Comparison of ENCODE assay signal across 1 cellular context in genomic region chr3:129160891-129161859, GRCh38.
A peak's percentile ranks its signal among the peaks of the same experiment; 100 is the strongest.
TF ChIP-seq lines count a peak whose summit lies in the region.

Gene ISY1, minus strand, starts transcription at chr3:129161063. Its CDS starts 88 bp downstream, at chr3:129160975.

TF ChIP-seq in HepG2, 621 proteins besides CTCF, POLR2A, EP300 and RAD21 (continued from another document and continues in another):
- TF ChIP-seq ZNF264 (CRISPR knock-in tag; IDR thresholded peaks at IDR 0.05) (peak; percentile 49; the same call in 1 of the 2 replicates), GFI1 (CRISPR knock-in tag; IDR thresholded peaks at IDR 0.05; ENCODE audit: borderline replicate concordance) (no peak; the same call in 1 of the 2 replicates), TFDP1 (CRISPR knock-in tag; IDR thresholded peaks at IDR 0.05; ENCODE audit: borderline replicate concordance) (peak; percentile 60; the same call in 1 of the 2 replicates), PHF20 (CRISPR knock-in tag; IDR thresholded peaks at IDR 0.05) (peak; percentile 99), THAP8 (CRISPR knock-in tag; IDR thresholded peaks at IDR 0.05; ENCODE audit: borderline replicate concordance) (no peak), THAP11 (CRISPR knock-in tag; IDR thresholded peaks at IDR 0.05) (peak; percentile 94), NFE2L1 (CRISPR knock-in tag; IDR thresholded peaks at IDR 0.05; ENCODE audit: borderline replicate concordance) (no peak), HES4 (CRISPR knock-in tag; IDR thresholded peaks at IDR 0.05; ENCODE audit: borderline replicate concordance) (no peak), ZFAT (CRISPR knock-in tag; conservative IDR thresholded peaks at IDR 0.05) (no peak), IKZF4 (CRISPR knock-in tag; IDR thresholded peaks at IDR 0.05; ENCODE audit: borderline replicate concordance, low read depth, not compliant biosample characterization) (no peak), ZNF839 (CRISPR knock-in tag; IDR thresholded peaks at IDR 0.05; ENCODE audit: borderline replicate concordance) (peak; percentile 37; the same call in 1 of the 2 replicates), RORA (CRISPR knock-in tag; IDR thresholded peaks at IDR 0.05) (peak; percentile 77; the same call in 1 of the 2 replicates), GLMP (CRISPR knock-in tag; IDR thresholded peaks at IDR 0.05; ENCODE audit: borderline replicate concordance) (peak; percentile 25; the same call in 1 of the 2 replicates), KDM4B (CRISPR knock-in tag; IDR thresholded peaks at IDR 0.05) (no peak), ARHGAP35 (CRISPR knock-in tag; IDR thresholded peaks at IDR 0.05; ENCODE audit: borderline replicate concordance) (no peak), ZNF674 (CRISPR knock-in tag; IDR thresholded peaks at IDR 0.05; ENCODE audit: low read depth) (no peak), ZNF607 (CRISPR knock-in tag; IDR thresholded peaks at IDR 0.05; ENCODE audit: borderline replicate concordance) (no peak; the same call in 1 of the 2 replicates), SRF (IDR thresholded peaks at IDR 0.05; ENCODE audit: low read depth, low read length) (peak; percentile 61; the same call in 1 of the 2 replicates), ZNF879 (CRISPR knock-in tag; IDR thresholded peaks at IDR 0.05) (no peak), SNRNP70 (IDR thresholded peaks at IDR 0.05; ENCODE audit: low read depth, low read length) (no peak), ZNF136 (CRISPR knock-in tag; IDR thresholded peaks at IDR 0.05; ENCODE audit: low read depth) (no peak), NR2C2 (CRISPR knock-in tag; IDR thresholded peaks at IDR 0.05; ENCODE audit: borderline replicate concordance) (peak; percentile 99), MEIS2 (CRISPR knock-in tag; IDR thresholded peaks at IDR 0.05) (no peak; the same call in none of the 2 replicates), ZNF572 (CRISPR knock-in tag; IDR thresholded peaks at IDR 0.05) (no peak), PLSCR1 (CRISPR knock-in tag; IDR thresholded peaks at IDR 0.05; ENCODE audit: borderline replicate concordance) (0 out of 2 replicates have a peak, but pooled peaks have one; percentile 54), STAG1 (CRISPR knock-in tag; IDR thresholded peaks at IDR 0.05) (peak; percentile 53), HNRNPL (IDR thresholded peaks at IDR 0.05; ENCODE audit: low read depth, low read length) (0 out of 2 replicates have a peak, but pooled peaks have one; percentile 36), ZXDC (CRISPR knock-in tag; IDR thresholded peaks at IDR 0.05) (0 out of 2 replicates have a peak, but pooled peaks have one; percentile 50), NONO (IDR thresholded peaks at IDR 0.05) (no peak), NONO (CRISPR knock-in tag; conservative IDR thresholded peaks at IDR 0.05) (peak; percentile 71; the same call in 1 of the 2 replicates)
- TF ChIP-seq, protein P1, sequence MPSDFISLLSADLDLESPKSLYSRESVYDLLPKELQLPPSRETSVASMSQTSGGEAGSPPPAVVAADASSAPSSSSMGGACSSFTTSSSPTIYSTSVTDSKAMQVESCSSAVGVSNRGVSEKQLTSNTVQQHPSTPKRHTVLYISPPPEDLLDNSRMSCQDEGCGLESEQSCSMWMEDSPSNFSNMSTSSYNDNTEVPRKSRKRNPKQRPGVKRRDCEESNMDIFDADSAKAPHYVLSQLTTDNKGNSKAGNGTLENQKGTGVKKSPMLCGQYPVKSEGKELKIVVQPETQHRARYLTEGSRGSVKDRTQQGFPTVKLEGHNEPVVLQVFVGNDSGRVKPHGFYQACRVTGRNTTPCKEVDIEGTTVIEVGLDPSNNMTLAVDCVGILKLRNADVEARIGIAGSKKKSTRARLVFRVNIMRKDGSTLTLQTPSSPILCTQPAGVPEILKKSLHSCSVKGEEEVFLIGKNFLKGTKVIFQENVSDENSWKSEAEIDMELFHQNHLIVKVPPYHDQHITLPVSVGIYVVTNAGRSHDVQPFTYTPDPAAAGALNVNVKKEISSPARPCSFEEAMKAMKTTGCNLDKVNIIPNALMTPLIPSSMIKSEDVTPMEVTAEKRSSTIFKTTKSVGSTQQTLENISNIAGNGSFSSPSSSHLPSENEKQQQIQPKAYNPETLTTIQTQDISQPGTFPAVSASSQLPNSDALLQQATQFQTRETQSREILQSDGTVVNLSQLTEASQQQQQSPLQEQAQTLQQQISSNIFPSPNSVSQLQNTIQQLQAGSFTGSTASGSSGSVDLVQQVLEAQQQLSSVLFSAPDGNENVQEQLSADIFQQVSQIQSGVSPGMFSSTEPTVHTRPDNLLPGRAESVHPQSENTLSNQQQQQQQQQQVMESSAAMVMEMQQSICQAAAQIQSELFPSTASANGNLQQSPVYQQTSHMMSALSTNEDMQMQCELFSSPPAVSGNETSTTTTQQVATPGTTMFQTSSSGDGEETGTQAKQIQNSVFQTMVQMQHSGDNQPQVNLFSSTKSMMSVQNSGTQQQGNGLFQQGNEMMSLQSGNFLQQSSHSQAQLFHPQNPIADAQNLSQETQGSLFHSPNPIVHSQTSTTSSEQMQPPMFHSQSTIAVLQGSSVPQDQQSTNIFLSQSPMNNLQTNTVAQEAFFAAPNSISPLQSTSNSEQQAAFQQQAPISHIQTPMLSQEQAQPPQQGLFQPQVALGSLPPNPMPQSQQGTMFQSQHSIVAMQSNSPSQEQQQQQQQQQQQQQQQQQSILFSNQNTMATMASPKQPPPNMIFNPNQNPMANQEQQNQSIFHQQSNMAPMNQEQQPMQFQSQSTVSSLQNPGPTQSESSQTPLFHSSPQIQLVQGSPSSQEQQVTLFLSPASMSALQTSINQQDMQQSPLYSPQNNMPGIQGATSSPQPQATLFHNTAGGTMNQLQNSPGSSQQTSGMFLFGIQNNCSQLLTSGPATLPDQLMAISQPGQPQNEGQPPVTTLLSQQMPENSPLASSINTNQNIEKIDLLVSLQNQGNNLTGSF (CRISPR knock-in tag; IDR thresholded peaks at IDR 0.05): no peak
- TF ChIP-seq, protein P2, sequence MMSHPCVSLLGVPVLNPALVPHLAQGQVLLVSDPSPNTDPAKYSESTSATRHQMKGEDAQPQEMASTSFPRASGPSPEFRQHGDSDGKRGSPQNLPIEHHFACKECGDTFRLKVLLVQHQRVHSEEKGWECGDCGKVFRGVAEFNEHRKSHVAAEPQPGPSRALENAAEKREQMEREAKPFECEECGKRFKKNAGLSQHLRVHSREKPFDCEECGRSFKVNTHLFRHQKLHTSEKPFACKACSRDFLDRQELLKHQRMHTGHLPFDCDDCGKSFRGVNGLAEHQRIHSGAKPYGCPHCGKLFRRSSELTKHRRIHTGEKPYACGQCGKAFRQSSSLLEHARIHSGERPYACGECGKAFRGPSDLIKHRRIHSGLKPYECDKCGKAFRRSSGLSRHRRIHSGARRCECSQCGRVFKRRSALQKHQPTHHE (CRISPR knock-in tag; IDR thresholded peaks at IDR 0.05; ENCODE audit: borderline replicate concordance): peak; percentile 91; the same call in 1 of the 2 replicates
- TF ChIP-seq, protein P3, sequence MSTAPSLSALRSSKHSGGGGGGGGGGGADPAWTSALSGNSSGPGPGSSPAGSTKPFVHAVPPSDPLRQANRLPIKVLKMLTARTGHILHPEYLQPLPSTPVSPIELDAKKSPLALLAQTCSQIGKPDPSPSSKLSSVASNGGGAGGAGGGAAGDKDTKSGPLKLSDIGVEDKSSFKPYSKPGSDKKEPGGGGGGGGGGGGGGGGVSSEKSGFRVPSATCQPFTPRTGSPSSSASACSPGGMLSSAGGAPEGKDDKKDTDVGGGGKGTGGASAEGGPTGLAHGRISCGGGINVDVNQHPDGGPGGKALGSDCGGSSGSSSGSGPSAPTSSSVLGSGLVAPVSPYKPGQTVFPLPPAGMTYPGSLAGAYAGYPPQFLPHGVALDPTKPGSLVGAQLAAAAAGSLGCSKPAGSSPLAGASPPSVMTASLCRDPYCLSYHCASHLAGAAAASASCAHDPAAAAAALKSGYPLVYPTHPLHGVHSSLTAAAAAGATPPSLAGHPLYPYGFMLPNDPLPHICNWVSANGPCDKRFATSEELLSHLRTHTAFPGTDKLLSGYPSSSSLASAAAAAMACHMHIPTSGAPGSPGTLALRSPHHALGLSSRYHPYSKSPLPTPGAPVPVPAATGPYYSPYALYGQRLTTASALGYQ (CRISPR knock-in tag; IDR thresholded peaks at IDR 0.05): 0 out of 2 replicates have a peak, but pooled peaks have one; percentile 25
- TF ChIP-seq, protein P4, sequence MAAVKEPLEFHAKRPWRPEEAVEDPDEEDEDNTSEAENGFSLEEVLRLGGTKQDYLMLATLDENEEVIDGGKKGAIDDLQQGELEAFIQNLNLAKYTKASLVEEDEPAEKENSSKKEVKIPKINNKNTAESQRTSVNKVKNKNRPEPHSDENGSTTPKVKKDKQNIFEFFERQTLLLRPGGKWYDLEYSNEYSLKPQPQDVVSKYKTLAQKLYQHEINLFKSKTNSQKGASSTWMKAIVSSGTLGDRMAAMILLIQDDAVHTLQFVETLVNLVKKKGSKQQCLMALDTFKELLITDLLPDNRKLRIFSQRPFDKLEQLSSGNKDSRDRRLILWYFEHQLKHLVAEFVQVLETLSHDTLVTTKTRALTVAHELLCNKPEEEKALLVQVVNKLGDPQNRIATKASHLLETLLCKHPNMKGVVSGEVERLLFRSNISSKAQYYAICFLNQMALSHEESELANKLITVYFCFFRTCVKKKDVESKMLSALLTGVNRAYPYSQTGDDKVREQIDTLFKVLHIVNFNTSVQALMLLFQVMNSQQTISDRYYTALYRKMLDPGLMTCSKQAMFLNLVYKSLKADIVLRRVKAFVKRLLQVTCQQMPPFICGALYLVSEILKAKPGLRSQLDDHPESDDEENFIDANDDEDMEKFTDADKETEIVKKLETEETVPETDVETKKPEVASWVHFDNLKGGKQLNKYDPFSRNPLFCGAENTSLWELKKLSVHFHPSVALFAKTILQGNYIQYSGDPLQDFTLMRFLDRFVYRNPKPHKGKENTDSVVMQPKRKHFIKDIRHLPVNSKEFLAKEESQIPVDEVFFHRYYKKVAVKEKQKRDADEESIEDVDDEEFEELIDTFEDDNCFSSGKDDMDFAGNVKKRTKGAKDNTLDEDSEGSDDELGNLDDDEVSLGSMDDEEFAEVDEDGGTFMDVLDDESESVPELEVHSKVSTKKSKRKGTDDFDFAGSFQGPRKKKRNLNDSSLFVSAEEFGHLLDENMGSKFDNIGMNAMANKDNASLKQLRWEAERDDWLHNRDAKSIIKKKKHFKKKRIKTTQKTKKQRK (IDR thresholded peaks at IDR 0.05; ENCODE audit: low read length): no peak
- TF ChIP-seq, protein P5, sequence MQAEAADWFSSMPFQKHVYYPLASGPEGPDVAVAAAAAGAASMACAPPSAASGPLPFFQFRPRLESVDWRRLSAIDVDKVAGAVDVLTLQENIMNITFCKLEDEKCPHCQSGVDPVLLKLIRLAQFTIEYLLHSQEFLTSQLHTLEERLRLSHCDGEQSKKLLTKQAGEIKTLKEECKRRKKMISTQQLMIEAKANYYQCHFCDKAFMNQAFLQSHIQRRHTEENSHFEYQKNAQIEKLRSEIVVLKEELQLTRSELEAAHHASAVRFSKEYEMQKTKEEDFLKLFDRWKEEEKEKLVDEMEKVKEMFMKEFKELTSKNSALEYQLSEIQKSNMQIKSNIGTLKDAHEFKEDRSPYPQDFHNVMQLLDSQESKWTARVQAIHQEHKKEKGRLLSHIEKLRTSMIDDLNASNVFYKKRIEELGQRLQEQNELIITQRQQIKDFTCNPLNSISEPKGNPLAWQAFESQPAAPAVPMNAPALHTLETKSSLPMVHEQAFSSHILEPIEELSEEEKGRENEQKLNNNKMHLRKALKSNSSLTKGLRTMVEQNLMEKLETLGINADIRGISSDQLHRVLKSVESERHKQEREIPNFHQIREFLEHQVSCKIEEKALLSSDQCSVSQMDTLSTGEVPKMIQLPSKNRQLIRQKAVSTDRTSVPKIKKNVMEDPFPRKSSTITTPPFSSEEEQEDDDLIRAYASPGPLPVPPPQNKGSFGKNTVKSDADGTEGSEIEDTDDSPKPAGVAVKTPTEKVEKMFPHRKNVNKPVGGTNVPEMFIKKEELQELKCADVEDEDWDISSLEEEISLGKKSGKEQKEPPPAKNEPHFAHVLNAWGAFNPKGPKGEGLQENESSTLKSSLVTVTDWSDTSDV (CRISPR knock-in tag; IDR thresholded peaks at IDR 0.05): no peak
